21 cellular contexts compared by ENCODE assay signal in genomic region chr1:8365661-8366362, GRCh38. TPM values are rescaled to one million over a fixed set of nuclear protein-coding genes. Genes with fewer than 3 reads are reported as not detected.
DNase-seq lines count a peak whose midpoint lies in the region; ATAC-seq and TF ChIP-seq lines count a peak whose summit lies in the region.
"Had no signal": no experiment of that assay in that cellular context is flagged by ENCODE, and none has a peak within 500 bp of the region (broad histone marks: within the 10 kb centered on the region; RNA-seq: fewer than 3 reads in every experiment).

No MANE protein-coding gene starts in this region.

- H3K4me2 ChIP-seq in neural progenitor cell, result no peak overlapping the region

- intact Hi-C loops in heart left ventricle (cut with DNase I) (loop anchor here in 4 of 10 donors (5.0 to 10.0 kb wide), 4 partner anchors 41 to 359 kb away; no protein-coding TSS in a partner anchor), Right ventricle myocardium inferior (cut with DNase I) (loop anchor here (2.0 kb wide), 1 partner anchor 59 kb away; no protein-coding TSS in a partner anchor), aorta (cut with DNase I) (no loop called here)

- DNase-seq in heart left ventricle (peak in 2 of 5 donors; percentile 41 to 49), Right ventricle myocardium inferior (ENCODE audit: missing footprints) (no peak), neural progenitor cell (ENCODE audit: low spot score) (no peak), aorta (peak; percentile 39 to 59), KG1 (lab: John Stamatoyannopoulos, UW) (no peak), NCI-H1105 (lab: John Stamatoyannopoulos, UW) (no peak), Kasumi-1 (lab: John Stamatoyannopoulos, UW) (no peak)
- DNase-seq in effector memory CD4-positive, alpha-beta T cell, result no peak
- DNase-seq: activated CD4-positive, alpha-beta T cell treated with anti-CD3 and anti-CD28 coated beads, Interleukin-2, amount 10 ng/mL, durations not matched to agents 24 days and 14 days; activated naive CD8-positive, alpha-beta T cell treated with anti-CD3 and anti-CD28 coated beads, Interleukin-2, amount 10 ng/mL, durations not matched to agents 7 days and 5 days; CD8-positive, alpha-beta T cell; cortex of kidney; DMS79; MV-4-11; natural killer cell; NCI-H1930; NCI-H446 treated with DMSO at 0.1 percent for 48 hours; stimulated activated CD4-positive, alpha-beta T cell treated with anti-CD3 and anti-CD28 coated beads, Interleukin-12 subunit alpha, Interleukin-12 subunit beta, amount 100 ng/mL, for 4 hours; stimulated activated CD8-positive, alpha-beta memory T cell treated with anti-CD3 and anti-CD28 coated beads, Interleukin-4, amount 100 ng/mL, for 48 hours had no signal

- no peak overlapping the region for H3K9ac ChIP-seq in neural progenitor cell

- H2AFZ ChIP-seq in neural progenitor cell (replicated peaks), result no peak overlapping the region

- H3K4me1 ChIP-seq in heart left ventricle (peaks cover 6 to 84% (median 73%) of the 10 kb centered on the region in 12 donors), neural progenitor cell (peaks cover 18% of the 10 kb centered on the region), aorta (ENCODE audit: control insufficient read depth in 1 of 2, insufficient read depth in 2 of 2, low read length in 2 of 2) (peaks cover 2% of the 10 kb centered on the region in 2 donors)
- no peaks in the 10 kb centered on the region for H3K4me1 ChIP-seq in effector memory CD4-positive, alpha-beta T cell (ENCODE audit: control insufficient read depth, insufficient read depth, low read length, poor library complexity, severe bottlenecking)

- H3K27me3 Mint-ChIP-seq in neural progenitor cell (ENCODE audit: insufficient read depth, low read depth), result peaks cover 6% of the 10 kb centered on the region
- H3K27me3 Mint-ChIP-seq: activated CD4-positive, alpha-beta T cell treated with anti-CD3 and anti-CD28 coated beads, Interleukin-2, amount 10 ng/mL, durations not matched to agents 24 days and 14 days; activated naive CD8-positive, alpha-beta T cell treated with anti-CD3 and anti-CD28 coated beads, Interleukin-2, amount 10 ng/mL, durations not matched to agents 7 days and 5 days had no signal

- H4K20me1 ChIP-seq in neural progenitor cell (ENCODE audit: low read depth), result peaks cover 73% of the 10 kb centered on the region

- H3K4me3 Mint-ChIP-seq in neural progenitor cell, result no peak overlapping the region
- H3K4me3 Mint-ChIP-seq: activated CD4-positive, alpha-beta T cell treated with anti-CD3 and anti-CD28 coated beads, Interleukin-2, amount 10 ng/mL, durations not matched to agents 24 days and 14 days; activated naive CD8-positive, alpha-beta T cell treated with anti-CD3 and anti-CD28 coated beads, Interleukin-2, amount 10 ng/mL, durations not matched to agents 7 days and 5 days; CD8-positive, alpha-beta T cell; natural killer cell had no signal

- 86 to 90% (median 89%) methylated on average over 22 to 24 of the region's 24 CpGs for WGBS in heart left ventricle, 4 donors
- WGBS in aorta, 2 donors, result 84 to 87% methylated on average over 24 of the region's 24 CpGs

- TF ChIP-seq POLR2A in heart left ventricle (IDR thresholded peaks at IDR 0.05), result no peak

- TF ChIP-seq CTCF in heart left ventricle (IDR thresholded peaks at IDR 0.05), result no peak
- no peak for TF ChIP-seq CTCF in neural progenitor cell (IDR thresholded peaks at IDR 0.05)

- H3K4me3 ChIP-seq in heart left ventricle, result no peak overlapping the region
- no peak overlapping the region for H3K4me3 ChIP-seq in effector memory CD4-positive, alpha-beta T cell (ENCODE audit: insufficient read depth, low read depth, low read length, poor library complexity, severe bottlenecking)
- no peak overlapping the region for H3K4me3 ChIP-seq in neural progenitor cell
- no peak overlapping the region for H3K4me3 ChIP-seq in aorta (ENCODE audit: low read length in 2 of 2)
- H3K4me3 ChIP-seq: K562, prostate gland had no signal

- peaks cover 36% of the 10 kb centered on the region for H3K36me3 Mint-ChIP-seq in neural progenitor cell
- H3K36me3 Mint-ChIP-seq: natural killer cell had no signal

- peak overlapping the region in 8 of 12 donors; percentile 10 to 97 (median 89) for H3K27ac ChIP-seq in heart left ventricle
- peak overlapping the region; percentile 8 for H3K27ac ChIP-seq in effector memory CD4-positive, alpha-beta T cell (ENCODE audit: insufficient read depth, low read length, poor library complexity, severe bottlenecking)
- H3K27ac ChIP-seq in neural progenitor cell, result no peak overlapping the region
- no peak overlapping the region for H3K27ac ChIP-seq in aorta (ENCODE audit: low read depth in 1 of 2, low read length in 2 of 2)

- ATAC-seq in heart left ventricle, result no peak
- ATAC-seq in Right ventricle myocardium inferior, result no peak
- no peak for ATAC-seq in aorta (ENCODE audit: low FRiP score)
- ATAC-seq: CD8-positive, alpha-beta T cell; K562; natural killer cell had no signal

- H3K9me3 ChIP-seq in heart left ventricle (no peaks in the 10 kb centered on the region), neural progenitor cell (ENCODE audit: low read depth) (no peaks in the 10 kb centered on the region), aorta (ENCODE audit: control insufficient read depth, low read length) (no peaks in the 10 kb centered on the region)
- no peaks in the 10 kb centered on the region for H3K9me3 ChIP-seq in effector memory CD4-positive, alpha-beta T cell (ENCODE audit: control insufficient read depth, low read length)
- H3K9me3 ChIP-seq: prostate gland had no signal

- no peaks in the 10 kb centered on the region for H3K9me3 Mint-ChIP-seq in neural progenitor cell
- H3K9me3 Mint-ChIP-seq: activated CD4-positive, alpha-beta T cell treated with anti-CD3 and anti-CD28 coated beads, Interleukin-2, amount 10 ng/mL, durations not matched to agents 24 days and 14 days; activated naive CD8-positive, alpha-beta T cell treated with anti-CD3 and anti-CD28 coated beads, Interleukin-2, amount 10 ng/mL, durations not matched to agents 7 days and 5 days; CD8-positive, alpha-beta T cell; natural killer cell had no signal

- H3K4me1 Mint-ChIP-seq in neural progenitor cell, result peaks cover 61% of the 10 kb centered on the region

- H3K36me3 ChIP-seq in heart left ventricle (peaks cover 0 to 71% (median 42%) of the 10 kb centered on the region in 9 donors), neural progenitor cell (no peaks in the 10 kb centered on the region), aorta (ENCODE audit: control insufficient read depth in 1 of 2, insufficient read depth in 2 of 2, low read length in 1 of 2) (peaks cover 0 to 4% of the 10 kb centered on the region in 2 donors)
- H3K36me3 ChIP-seq in effector memory CD4-positive, alpha-beta T cell (ENCODE audit: control insufficient read depth, insufficient read depth, low read length), result peaks cover 60% of the 10 kb centered on the region

- no peaks in the 10 kb centered on the region for H3F3A ChIP-seq in neural progenitor cell (ENCODE audit: low read depth)

- H3K79me2 ChIP-seq in neural progenitor cell (ENCODE audit: low read depth), result peaks cover 48% of the 10 kb centered on the region

- H3K27me3 ChIP-seq in heart left ventricle (no peaks in the 10 kb centered on the region), neural progenitor cell (no peaks in the 10 kb centered on the region), aorta (ENCODE audit: control insufficient read depth in 1 of 2, insufficient read depth in 2 of 2, low read length in 1 of 2) (no peaks in the 10 kb centered on the region)
- H3K27me3 ChIP-seq in effector memory CD4-positive, alpha-beta T cell (replicated peaks; ENCODE audit: control insufficient read depth, insufficient read depth, low read length, poor library complexity, severe bottlenecking), result no peaks in the 10 kb centered on the region

- H3K27ac Mint-ChIP-seq in neural progenitor cell, result peak overlapping the region; percentile 74
- H3K27ac Mint-ChIP-seq: activated CD4-positive, alpha-beta T cell treated with anti-CD3 and anti-CD28 coated beads, Interleukin-2, amount 10 ng/mL, durations not matched to agents 24 days and 14 days; activated naive CD8-positive, alpha-beta T cell treated with anti-CD3 and anti-CD28 coated beads, Interleukin-2, amount 10 ng/mL, durations not matched to agents 7 days and 5 days; CD8-positive, alpha-beta T cell; natural killer cell had no signal

RNA-seq across cellular contexts. Expression of gene SLC45A1, which starts 47.9 kb away (rescaled TPM):
- total RNA-seq in heart left ventricle (1 to 10 TPM in 7 of 9 donors, under 1 TPM in 2; 0.61 to 6.2 (median 1.6) TPM), Right ventricle myocardium inferior (2.5 TPM), neural progenitor cell (ENCODE audit: low replicate concordance) (1.1 and 3.3 TPM in 2 replicates), aorta (1 to 10 TPM; 5.4 to 8.7 TPM)
- polyA plus RNA-seq in heart left ventricle (1 to 10 TPM; 1.3 to 2.9 TPM), aorta (1 to 10 TPM; 4.4 to 8.1 TPM)
- total RNA-seq: K562 had no signal
- polyA plus RNA-seq: K562 had no signal

Comparison
In these comparisons a context has a peak if more than half of its experiments do, and no peak if none do; other contexts are left out.
1. DNase-seq: peak in aorta (2 of 2); none in Right ventricle myocardium inferior (single experiment), effector memory CD4-positive, alpha-beta T cell (0 of 3), neural progenitor cell (single experiment), KG1 (single experiment), NCI-H1105 (single experiment) and Kasumi-1 (0 of 2).
2. H3K27ac ChIP-seq: peak in heart left ventricle (8 of 12) and effector memory CD4-positive, alpha-beta T cell (single experiment); none in neural progenitor cell (single experiment) and aorta (0 of 2).